In the genomic region with DNA sequence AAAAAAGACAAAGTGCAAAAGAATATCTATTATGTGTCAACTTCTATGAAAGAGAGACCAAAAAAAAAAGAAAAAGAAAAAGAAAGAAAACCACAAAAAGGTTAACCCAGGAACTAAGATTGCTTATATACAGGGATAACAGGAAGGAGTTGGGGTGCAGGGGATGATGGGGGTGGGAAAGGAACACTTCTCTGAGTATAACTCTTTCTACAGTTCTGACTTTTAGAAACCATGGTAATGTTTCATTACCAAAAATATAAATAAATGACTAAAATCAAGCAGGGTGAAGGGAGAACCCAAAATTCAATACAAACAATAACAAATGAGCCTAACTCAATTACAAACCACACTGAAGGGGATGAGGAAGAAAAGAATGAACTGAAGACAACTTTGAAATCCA, we compare ENCODE assay signal across 18 cellular contexts. TPM values are rescaled to one million over a fixed set of nuclear protein-coding genes. Genes with fewer than 3 reads are reported as not detected.
DNase-seq lines count a peak whose midpoint lies in the region; ATAC-seq lines count a peak whose summit lies in the region.
"Had no signal": no experiment of that assay in that cellular context is flagged by ENCODE, and none has a peak within 500 bp of the region (broad histone marks: within the 10 kb centered on the region; RNA-seq: fewer than 3 reads in every experiment).

No MANE protein-coding gene starts in this region.

- peaks cover 5% of the 10 kb centered on the region for H3K36me3 Mint-ChIP-seq in T-helper 1 cell treated with Interleukin-12 subunit alpha and Interleukin-12 subunit beta and Interleukin-4 antibody, amounts not matched to agents 30 μg/mL and 1 μg/mL, for 36 hours (ENCODE audit: low read depth)
- H3K36me3 Mint-ChIP-seq in activated naive CD4-positive, alpha-beta T cell treated with anti-CD3 and anti-CD28 coated beads for 36 hours (ENCODE audit: low read depth), result peaks cover 2% of the 10 kb centered on the region
- peaks cover 17 to 40% of the 10 kb centered on the region in 2 donors for H3K36me3 Mint-ChIP-seq in naive B cell
- H3K36me3 Mint-ChIP-seq: CD4-positive, CD25-positive, alpha-beta regulatory T cell had no signal

- H3K4me3 Mint-ChIP-seq in T-helper 1 cell treated with Interleukin-12 subunit alpha and Interleukin-12 subunit beta and Interleukin-4 antibody, amounts not matched to agents 30 μg/mL and 1 μg/mL, for 36 hours, result no peak overlapping the region
- H3K4me3 Mint-ChIP-seq in activated naive CD4-positive, alpha-beta T cell treated with anti-CD3 and anti-CD28 coated beads for 36 hours, result no peak overlapping the region
- peak overlapping the region in 1 of 8 donors; percentile 22 for H3K4me3 Mint-ChIP-seq in naive B cell
- H3K4me3 Mint-ChIP-seq: B cell; CD8-positive, alpha-beta T cell had no signal

- intact Hi-C loops in activated naive CD4-positive, alpha-beta T cell treated with anti-CD3 and anti-CD28 coated beads for 36 hours (cut with micrococcal nuclease), result no loop called here

- H3K9me3 Mint-ChIP-seq in T-helper 1 cell treated with Interleukin-12 subunit alpha and Interleukin-12 subunit beta and Interleukin-4 antibody, amounts not matched to agents 30 μg/mL and 1 μg/mL, for 36 hours, result peaks cover 3% of the 10 kb centered on the region
- no peaks in the 10 kb centered on the region for H3K9me3 Mint-ChIP-seq in activated naive CD4-positive, alpha-beta T cell treated with anti-CD3 and anti-CD28 coated beads for 36 hours
- no peaks in the 10 kb centered on the region for H3K9me3 Mint-ChIP-seq in naive B cell
- H3K9me3 Mint-ChIP-seq: CD4-positive, CD25-positive, alpha-beta regulatory T cell; CD8-positive, alpha-beta T cell had no signal

- ATAC-seq in naive B cell (ENCODE audit: low read depth in 2 of 2), result no peak
- ATAC-seq: CD8-positive, alpha-beta T cell; HCT116 had no signal

- H3K27ac Mint-ChIP-seq in T-helper 1 cell treated with Interleukin-12 subunit alpha and Interleukin-12 subunit beta and Interleukin-4 antibody, amounts not matched to agents 30 μg/mL and 1 μg/mL, for 36 hours, result peak overlapping the region; percentile 9
- H3K27ac Mint-ChIP-seq in activated naive CD4-positive, alpha-beta T cell treated with anti-CD3 and anti-CD28 coated beads for 36 hours, result no peak overlapping the region
- peak overlapping the region in 4 of 6 donors; percentile 5 to 83 (median 55) for H3K27ac Mint-ChIP-seq in naive B cell
- H3K27ac Mint-ChIP-seq: B cell; CD4-positive, CD25-positive, alpha-beta regulatory T cell; CD8-positive, alpha-beta T cell had no signal

- H3K27me3 Mint-ChIP-seq in T-helper 1 cell treated with Interleukin-12 subunit alpha and Interleukin-12 subunit beta and Interleukin-4 antibody, amounts not matched to agents 30 μg/mL and 1 μg/mL, for 36 hours (ENCODE audit: low read depth), result no peaks in the 10 kb centered on the region
- H3K27me3 Mint-ChIP-seq in activated naive CD4-positive, alpha-beta T cell treated with anti-CD3 and anti-CD28 coated beads for 36 hours (ENCODE audit: low read depth), result no peaks in the 10 kb centered on the region
- H3K27me3 Mint-ChIP-seq in naive B cell, result no peaks in the 10 kb centered on the region
- H3K27me3 Mint-ChIP-seq: B cell had no signal

- CTCF ChIA-PET in activated naive CD4-positive, alpha-beta T cell treated with anti-CD3 and anti-CD28 coated beads for 36 hours (lab: Charles Lee), result no interaction called here

- peaks cover 32% of the 10 kb centered on the region for H3K4me1 Mint-ChIP-seq in T-helper 1 cell treated with Interleukin-12 subunit alpha and Interleukin-12 subunit beta and Interleukin-4 antibody, amounts not matched to agents 30 μg/mL and 1 μg/mL, for 36 hours (ENCODE audit: low read depth)
- H3K4me1 Mint-ChIP-seq in activated naive CD4-positive, alpha-beta T cell treated with anti-CD3 and anti-CD28 coated beads for 36 hours (ENCODE audit: low read depth), result peaks cover 20% of the 10 kb centered on the region
- H3K4me1 Mint-ChIP-seq in naive B cell, result peaks cover 24 to 35% (median 34%) of the 10 kb centered on the region in 3 donors

- DNase-seq in T-helper 1 cell, result no peak
- DNase-seq in activated naive CD4-positive, alpha-beta T cell treated with anti-CD3 and anti-CD28 coated beads for 36 hours, result peak; percentile 27
- DNase-seq in activated naive CD4-positive, alpha-beta T cell treated with Interleukin-2 at 50 U/mL for 16 hours, result no peak
- no peak for DNase-seq in naive B cell
- DNase-seq in HCEC 1CT, result no peak
- no peak for DNase-seq in NCI-H446 (lab: John Stamatoyannopoulos, UW)
- DNase-seq: Caco-2; CD4-positive, CD25-positive, alpha-beta regulatory T cell; CD8-positive, alpha-beta T cell; DMS153; DND-41; GM23248; H7 had no signal

RNA-seq across cellular contexts. Expression of gene IFNG-AS1, which starts 9.1 kb away (rescaled TPM):
- total RNA-seq in activated naive CD4-positive, alpha-beta T cell treated with anti-CD3 and anti-CD28 coated beads for 36 hours, result 1 to 10 TPM; 1.2 TPM
- 10 to 100 TPM in 4 of 6 donors, 1 to 10 TPM in 2; 7.0 to 22.1 (median 12.0) TPM for polyA plus RNA-seq in naive B cell (ENCODE audit: low read depth in 6 of 6)
- total RNA-seq: Caco-2, GM23248, H1, H7 had no signal
- polyA plus RNA-seq: AG04450, GM23248, H1 had no signal
